Comparison of ENCODE assay signal across 37 cellular contexts in the genomic region with DNA sequence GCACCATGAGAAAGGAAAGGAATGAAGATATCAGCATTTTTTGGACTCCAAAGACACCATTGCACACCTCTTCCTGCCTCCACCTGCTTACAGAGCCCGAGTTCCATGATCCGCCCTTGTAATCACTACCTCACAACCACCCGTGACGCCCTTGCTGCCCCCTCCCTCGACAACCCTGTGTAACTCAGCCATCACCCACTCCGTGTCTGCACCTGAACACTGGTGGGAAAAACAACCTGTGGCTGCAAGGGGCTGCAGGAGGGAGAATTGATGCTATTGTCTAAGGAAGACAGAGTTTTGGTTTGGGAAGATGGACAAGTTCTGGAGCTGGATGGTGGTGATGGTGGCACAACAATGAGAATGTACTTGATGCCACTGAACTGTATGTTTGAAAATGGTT. TPM values are rescaled to one million over a fixed set of nuclear protein-coding genes. Genes with fewer than 3 reads are reported as not detected.
"Had no signal": no experiment of that assay in that cellular context is flagged by ENCODE, and none has a peak within 500 bp of the region (broad histone marks: within the 10 kb centered on the region; RNA-seq: fewer than 3 reads in every experiment).

No MANE protein-coding gene starts in this region.

- DNase-seq: Karpas-422, Kasumi-1, KBM-7, KG1, MG63, MM.1S, MV-4-11, NCI-H1048, NCI-H1092, NCI-H1092 treated with DMSO at 0.1 percent for 48 hours, NCI-H1105, NCI-H1105 treated with DMSO at 0.1 percent for 48 hours, NCI-H1417, NCI-H1417 treated with DMSO at 0.1 percent for 48 hours, NCI-H1436, NCI-H1436 treated with DMSO at 0.1 percent for 48 hours, NCI-H146, NCI-H1694, NCI-H187, NCI-H187 treated with DMSO at 0.1 percent for 48 hours, NCI-H1930, NCI-H2029, NCI-H2029 treated with DMSO at 0.1 percent for 48 hours, NCI-H2081, NCI-H2081 treated with DMSO at 0.1 percent for 48 hours, NCI-H2107, NCI-H2171, NCI-H2171 treated with DMSO at 0.1 percent for 48 hours, NCI-H2227 treated with DMSO at 0.1 percent for 48 hours, NCI-H226, NCI-H345, NCI-H446, NCI-H446 treated with DMSO at 0.1 percent for 48 hours, NCI-H510A had no signal

- H3K4me3 ChIP-seq: MG63 had no signal

- H3K9me3 ChIP-seq: MG63 had no signal

- H3K27me3 ChIP-seq: MG63 had no signal

- H3K27ac ChIP-seq: KMS-11 had no signal

RNA-seq across cellular contexts. Expression of gene ZIC5, which starts 27.0 kb away (rescaled TPM):
- total RNA-seq: LHCN-M2, MCF 10A had no signal

RNA-seq across cellular contexts. Expression of gene ZIC2, which starts 37.0 kb away (rescaled TPM):
- total RNA-seq: LHCN-M2 had no signal
